8 cellular contexts compared by ENCODE assay signal in genomic region chr18:31270578-31270977, GRCh38. TPM values are rescaled to one million over a fixed set of nuclear protein-coding genes. Genes with fewer than 3 reads are reported as not detected.
"Had no signal": no experiment of that assay in that cellular context is flagged by ENCODE, and none has a peak within 500 bp of the region (broad histone marks: within the 10 kb centered on the region; RNA-seq: fewer than 3 reads in every experiment).

No MANE protein-coding gene starts in this region.

- H3K4me2 ChIP-seq: GM23338 had no signal

- H3K4me3 Mint-ChIP-seq: GM23338, H9, IgD-negative memory B cell had no signal

- H3K27me3 Mint-ChIP-seq: IgD-negative memory B cell had no signal

- ATAC-seq: GM23338 had no signal

- DNase-seq: H9, HCEC 1CT had no signal

- H3K4me1 Mint-ChIP-seq: IgD-negative memory B cell had no signal

- H2AFZ ChIP-seq: GM23338 had no signal

- FAIRE-seq: H1, H54, HTR-8/SVneo had no signal

- H3K4me3 ChIP-seq: GM23338 had no signal

- H3K27ac Mint-ChIP-seq: GM23338, H9, IgD-negative memory B cell had no signal

- H3K9me3 Mint-ChIP-seq: GM23338, H9 had no signal

RNA-seq across cellular contexts. Expression of gene DSG1, which starts 47.4 kb away (rescaled TPM):
- total RNA-seq: GM23338, H1, H9, HT-29 had no signal
- polyA plus RNA-seq: GM23338, IgD-negative memory B cell had no signal
